9 cellular contexts compared by ENCODE assay signal in the genomic region with DNA sequence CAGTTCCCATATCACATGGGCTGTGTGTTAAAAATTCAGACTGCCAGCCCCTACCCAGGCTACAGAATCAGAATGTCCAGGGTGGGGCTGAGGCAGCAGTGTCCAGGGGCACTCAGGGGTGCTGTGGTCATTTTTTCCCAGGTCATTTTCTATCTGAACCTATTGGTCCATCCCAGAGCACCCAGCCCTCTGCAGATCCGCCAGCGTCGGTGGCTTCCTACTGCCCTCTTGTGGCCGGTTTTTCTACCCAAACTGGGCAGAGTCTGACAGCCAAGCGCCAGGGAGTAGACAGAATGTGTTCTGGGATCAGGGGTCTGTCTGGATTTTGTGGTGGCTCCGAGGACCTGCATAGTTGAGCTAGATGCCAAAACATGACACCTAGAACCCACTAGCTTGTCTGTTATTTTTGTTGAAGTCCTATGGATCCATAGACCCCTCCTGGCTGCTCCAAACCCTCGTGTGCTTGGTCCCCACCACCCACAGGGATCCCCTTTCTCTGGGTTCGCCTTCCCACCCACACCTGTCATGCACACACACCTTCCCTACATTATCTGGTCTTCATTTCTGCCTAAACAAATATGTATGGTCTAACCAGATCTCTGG. TPM values are rescaled to one million over a fixed set of nuclear protein-coding genes. Genes with fewer than 3 reads are reported as not detected.
A peak's percentile ranks its signal among the peaks of the same experiment; 100 is the strongest.
DNase-seq lines count a peak whose midpoint lies in the region; ATAC-seq lines count a peak whose summit lies in the region.
"Had no signal": no experiment of that assay in that cellular context is flagged by ENCODE, and none has a peak within 500 bp of the region (broad histone marks: within the 10 kb centered on the region; RNA-seq: fewer than 3 reads in every experiment).

No MANE protein-coding gene starts in this region.

- no peaks in the 10 kb centered on the region for H3K36me3 Mint-ChIP-seq in activated CD4-positive, alpha-beta memory T cell treated with anti-CD3 and anti-CD28 coated beads, Interleukin-2, amount 10 ng/mL, durations not matched to agents 7 days and 5 days (ENCODE audit: low read depth)
- H3K36me3 Mint-ChIP-seq: activated naive CD8-positive, alpha-beta T cell had no signal

- H3K4me3 Mint-ChIP-seq in activated CD4-positive, alpha-beta memory T cell treated with anti-CD3 and anti-CD28 coated beads, Interleukin-2, amount 10 ng/mL, durations not matched to agents 7 days and 5 days, result no peak overlapping the region
- H3K4me3 Mint-ChIP-seq: activated naive CD8-positive, alpha-beta T cell had no signal

- POLR2A ChIA-PET in activated CD4-positive, alpha-beta memory T cell treated with anti-CD3 and anti-CD28 coated beads, Interleukin-2, amount 10 ng/mL, durations not matched to agents 7 days and 5 days (lab: Charles Lee), result no interaction called here

- peaks cover 29% of the 10 kb centered on the region for H3K4me1 Mint-ChIP-seq in activated CD4-positive, alpha-beta memory T cell treated with anti-CD3 and anti-CD28 coated beads, Interleukin-2, amount 10 ng/mL, durations not matched to agents 7 days and 5 days

- peaks cover 13% of the 10 kb centered on the region for H3K27me3 Mint-ChIP-seq in activated CD4-positive, alpha-beta memory T cell treated with anti-CD3 and anti-CD28 coated beads, Interleukin-2, amount 10 ng/mL, durations not matched to agents 7 days and 5 days

- CTCF ChIA-PET in activated CD4-positive, alpha-beta memory T cell treated with anti-CD3 and anti-CD28 coated beads, Interleukin-2, amount 10 ng/mL, durations not matched to agents 7 days and 5 days (lab: Charles Lee), result interaction anchor here (0.9 to 2.7 kb wide), 12 partner anchors 10 to 501 kb away, joined by 3 to 29 read pairs (median 4); no protein-coding TSS in a partner anchor

- no peaks in the 10 kb centered on the region for H3K9me3 Mint-ChIP-seq in activated CD4-positive, alpha-beta memory T cell treated with anti-CD3 and anti-CD28 coated beads, Interleukin-2, amount 10 ng/mL, durations not matched to agents 7 days and 5 days

- ATAC-seq in HG02798 (IDR thresholded peaks at IDR 0.05; ENCODE audit: poor library complexity, unreplicated experiment) (peak; percentile 53), HG03039 (IDR thresholded peaks at IDR 0.05; ENCODE audit: unreplicated experiment) (no peak)

- H3K27ac Mint-ChIP-seq in activated CD4-positive, alpha-beta memory T cell treated with anti-CD3 and anti-CD28 coated beads, Interleukin-2, amount 10 ng/mL, durations not matched to agents 7 days and 5 days, result no peak overlapping the region
- H3K27ac Mint-ChIP-seq: activated naive CD8-positive, alpha-beta T cell had no signal

- DNase-seq in DMS153 treated with DMSO at 0.1 percent for 48 hours (lab: John Stamatoyannopoulos, UW; ENCODE audit: unreplicated experiment) (peak; percentile 59), NCI-H748 (lab: John Stamatoyannopoulos, UW; ENCODE audit: unreplicated experiment) (peak; percentile 66), mesenteric fat pad (ENCODE audit: low spot score) (peak; percentile 91)
- DNase-seq in activated CD4-positive, alpha-beta memory T cell treated with anti-CD3 and anti-CD28 coated beads, Interleukin-2, amount 10 ng/mL, durations not matched to agents 7 days and 5 days, result peak; percentile 68
- DNase-seq in effector CD8-positive, alpha-beta T cell (lab: John Stamatoyannopoulos, UW), result peak; percentile 35
- DNase-seq in stimulated activated CD8-positive, alpha-beta memory T cell treated with anti-CD3 and anti-CD28 coated beads, Interleukin-2, amount 100 ng/mL, for 1 hour (ENCODE audit: low read depth in 2 of 2), result peak; percentile 24 to 33

RNA-seq across cellular contexts. Expression of gene RMDN2, which starts 34.1 kb away (rescaled TPM):
- total RNA-seq in activated CD4-positive, alpha-beta memory T cell treated with anti-CD3 and anti-CD28 coated beads, Interleukin-2, amount 10 ng/mL, durations not matched to agents 7 days and 5 days, result 1 to 10 TPM; 1.5 to 2.3 TPM
- 8.4 TPM for total RNA-seq in mesenteric fat pad

Comparison
In these comparisons a context has a peak if more than half of its experiments do, and no peak if none do; other contexts are left out.
1. DNase-seq: peak in every context shown above with its lines; median percentile 91 in mesenteric fat pad; 68 in activated CD4-positive, alpha-beta memory T cell treated with anti-CD3 and anti-CD28 coated beads, Interleukin-2, amount 10 ng/mL, durations not matched to agents 7 days and 5 days; 66 in NCI-H748; 59 in DMS153 treated with DMSO at 0.1 percent for 48 hours; 35 in effector CD8-positive, alpha-beta T cell; 28 in stimulated activated CD8-positive, alpha-beta memory T cell treated with anti-CD3 and anti-CD28 coated beads, Interleukin-2, amount 100 ng/mL, for 1 hour.